ENCODE assay signal across 31 cellular contexts in genomic region chr6:94651239-94651638, GRCh38.
"Had no signal": no experiment of that assay in that cellular context is flagged by ENCODE, and none has a peak within 500 bp of the region (broad histone marks: within the 10 kb centered on the region; RNA-seq: fewer than 3 reads in every experiment).

No MANE protein-coding gene starts in this region.

- H3K4me3 ChIP-seq: adrenal gland, body of pancreas had no signal

- DNase-seq: activated CD4-positive, alpha-beta memory T cell treated with anti-CD3 and anti-CD28 coated beads for 36 hours; activated CD4-positive, alpha-beta T cell treated with anti-CD3 and anti-CD28 coated beads for 36 hours; activated CD4-positive, alpha-beta T cell treated with anti-CD3 and anti-CD28 coated beads, Interleukin-2, amount 10 ng/mL, durations not matched to agents 24 days and 14 days; activated CD4-positive, CD25-positive, alpha-beta regulatory T cell; activated CD4-positive, CD25-positive, alpha-beta regulatory T cell treated with anti-CD3 and anti-CD28 coated beads, Interleukin-2, amount 50 U/mL, for 72 hours; activated CD8-positive, alpha-beta memory T cell treated with anti-CD3 and anti-CD28 coated beads, Interleukin-2, amount 10 ng/mL, durations not matched to agents 7 days and 5 days; activated CD8-positive, alpha-beta memory T cell treated with anti-CD3 and anti-CD28 coated beads, Interleukin-2, amount 50 U/mL, for 4 hours; activated CD8-positive, alpha-beta T cell treated with anti-CD3 and anti-CD28 coated beads, Interleukin-2, amount 10 ng/mL, durations not matched to agents 7 days and 5 days; activated effector memory CD4-positive, alpha-beta T cell treated with anti-CD3 and anti-CD28 coated beads, Interleukin-2, amount 50 U/mL, for 16 hours; activated naive CD4-positive, alpha-beta T cell treated with anti-CD3 and anti-CD28 coated beads for 36 hours; activated naive CD8-positive, alpha-beta T cell treated with anti-CD3 and anti-CD28 coated beads for 36 hours; activated naive CD8-positive, alpha-beta T cell treated with anti-CD3 and anti-CD28 coated beads, Interleukin-2, amount 50 U/mL, for 24 hours; activated T-cell treated with anti-CD3 and anti-CD28 coated beads, Interleukin-2, amount 50 U/mL, for 1 hour; activated T-cell treated with anti-CD3 and anti-CD28 coated beads, Interleukin-2, amount 50 U/mL, for 48 hours; adrenal gland; amygdala; aorta; body of pancreas; caudate nucleus; cortex of kidney; dermis blood vessel endothelial cell; effector CD4-positive, alpha-beta T cell; effector memory CD8-positive, alpha-beta T cell; foreskin fibroblast; head of caudate nucleus; T-helper 17 cell; T1000 had no signal

- ATAC-seq: activated CD4-positive, alpha-beta T cell treated with anti-CD3 and anti-CD28 coated beads for 36 hours; activated CD8-positive, alpha-beta memory T cell treated with anti-CD3 and anti-CD28 coated beads, Interleukin-2, amount 10 ng/mL, durations not matched to agents 7 days and 5 days; activated CD8-positive, alpha-beta T cell treated with anti-CD3 and anti-CD28 coated beads, Interleukin-2, amount 10 ng/mL, durations not matched to agents 7 days and 5 days; activated naive CD8-positive, alpha-beta T cell treated with anti-CD3 and anti-CD28 coated beads, Interleukin-2, amount 50 U/mL, for 24 hours; body of pancreas; effector memory CD8-positive, alpha-beta T cell; esophagus mucosa; T-helper 17 cell had no signal

- H3K9me3 ChIP-seq: adrenal gland, body of pancreas had no signal

- H3K27ac ChIP-seq: adrenal gland, body of pancreas, epithelial cell of prostate had no signal

- FAIRE-seq: colon, frontal cortex had no signal

- H3K4me1 ChIP-seq: adrenal gland, body of pancreas had no signal

- H3K27me3 ChIP-seq: adrenal gland, body of pancreas had no signal

- H3K36me3 ChIP-seq: adrenal gland had no signal
